12 cellular contexts compared by ENCODE assay signal in the genomic region with DNA sequence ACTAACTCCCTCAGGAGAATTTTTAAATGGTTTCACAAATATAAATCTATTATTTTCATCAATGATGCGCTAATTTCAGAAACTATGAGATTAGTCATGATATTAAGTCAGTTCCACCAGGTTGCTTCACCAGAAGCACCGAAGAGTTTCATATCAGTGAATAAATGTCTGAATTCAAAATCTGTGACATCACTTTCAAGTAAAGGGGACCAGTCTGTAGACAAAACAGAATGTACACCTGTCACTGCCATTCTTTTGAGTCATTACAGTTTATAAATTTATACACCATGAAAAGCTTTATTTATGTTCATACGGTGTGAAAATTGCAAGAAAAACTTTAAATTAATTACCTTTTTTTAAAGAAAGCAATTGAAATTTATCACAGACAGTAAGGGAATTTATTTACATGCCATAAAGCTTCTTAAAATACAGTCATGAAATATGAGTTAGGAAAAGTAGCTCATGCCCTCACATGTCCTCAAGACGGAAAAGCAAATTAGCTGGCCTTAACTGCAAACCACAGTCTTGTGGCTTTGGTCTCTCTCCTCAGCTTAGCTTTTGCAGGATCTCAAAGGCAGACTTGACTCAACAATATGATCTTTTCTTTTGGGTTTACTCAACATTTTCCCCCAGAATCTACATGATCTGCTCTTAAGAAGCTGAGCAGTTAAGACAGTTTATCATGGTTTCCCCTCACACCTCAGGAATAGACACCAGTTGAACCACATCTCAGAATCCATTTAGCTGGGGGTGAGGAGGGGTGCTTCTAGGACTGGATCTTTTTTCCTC.
A peak's percentile ranks its signal among the peaks of the same experiment; 100 is the strongest.
DNase-seq lines count a peak whose midpoint lies in the region; ATAC-seq, FAIRE-seq and TF ChIP-seq lines count a peak whose summit lies in the region.
"Had no signal": no experiment of that assay in that cellular context is flagged by ENCODE, and none has a peak within 500 bp of the region (broad histone marks: within the 10 kb centered on the region; RNA-seq: fewer than 3 reads in every experiment).

No MANE protein-coding gene starts in this region.

- H4K20me1 ChIP-seq in GM23248 (ENCODE audit: insufficient read depth) (no peaks in the 10 kb centered on the region), H1 (replicated peaks in 1 of 2; ENCODE audit: control insufficient read depth in 1 of 2, insufficient read depth in 2 of 2, low read length in 2 of 2) (no peaks in the 10 kb centered on the region)

- no peaks in the 10 kb centered on the region for H3K27me3 ChIP-seq in GM23248 (replicated peaks; ENCODE audit: insufficient read depth)
- peaks cover 1 to 9% (median 4%) of the 10 kb centered on the region in 4 experiments; a peak in 4 of 7 replicates for H3K27me3 ChIP-seq in H1 (replicated peaks in 1 of 4; ENCODE audit: control insufficient read depth in 3 of 4, extremely low read depth in 1 of 4, insufficient read depth in 3 of 4, low read length in 3 of 4)

- TF ChIP-seq CTCF in H1 (IDR thresholded peaks at IDR 0.05; ENCODE audit: control extremely low read depth in 1 of 3, insufficient read depth in 1 of 3, low read depth in 1 of 3, low read length in 3 of 3), result no peak

- H3K4me2 ChIP-seq in GM23248 (ENCODE audit: unreplicated experiment) (no peak overlapping the region), H1 (ENCODE audit: insufficient read depth in 1 of 2, low read depth in 2 of 2, low read length in 2 of 2) (0 out of 4 replicates have a peak overlapping the region, but pooled peaks of 1 of the 2 experiments have one; percentile 9)

- no peak overlapping the region for H4K91ac ChIP-seq in H1 (replicated peaks; ENCODE audit: insufficient read length, low read length)

- no peak for TF ChIP-seq RAD21 in H1 (IDR thresholded peaks at IDR 0.05 in 1 of 2, conservative IDR thresholded peaks at IDR 0.05 in 1 of 2; ENCODE audit: low read depth in 2 of 2, low read length in 2 of 2)

- H3K27ac ChIP-seq in GM23248 (no peak overlapping the region), H1 (ENCODE audit: low read depth, low read length) (0 out of 2 replicates have a peak overlapping the region, but pooled peaks have one; percentile 28)
- H3K27ac ChIP-seq: esophagus muscularis mucosa, thoracic aorta, VCaP had no signal

- in situ Hi-C loops in GM23248 (cut with MboI) (no loop called here), G401 (cut with HindIII; ENCODE audit: low sequenced_read_pairs) (no loop called here)

- no peak overlapping the region for H3K14ac ChIP-seq in H1 (ENCODE audit: insufficient read length)

- H3K56ac ChIP-seq in H1 (replicated peaks; ENCODE audit: insufficient read length, low read depth, low read length), result no peak overlapping the region

- H4K5ac ChIP-seq in H1 (ENCODE audit: insufficient read length, low read depth, low read length), result no peak overlapping the region

- DNase-seq in GM23248 (peak; percentile 38), H1 (ENCODE audit: low read depth in 1 of 2, low spot score in 2 of 2) (no peak), NCI-H187 treated with DMSO at 0.1 percent for 48 hours (lab: John Stamatoyannopoulos, UW) (no peak), G401 (ENCODE audit: low spot score) (no peak), NCI-H2171 (lab: John Stamatoyannopoulos, UW) (no peak), NCI-H446 (lab: John Stamatoyannopoulos, UW) (no peak)

- no peaks in the 10 kb centered on the region for H3K79me1 ChIP-seq in H1 (ENCODE audit: low read depth, low read length)

- H2BK15ac ChIP-seq in H1 (ENCODE audit: low read length), result no peak overlapping the region

- no peak overlapping the region for H3K23ac ChIP-seq in H1 (ENCODE audit: insufficient read length)

- no peaks in the 10 kb centered on the region for H3K9me2 ChIP-seq in GM23248 (ENCODE audit: insufficient read depth)

- no peak overlapping the region for H2BK12ac ChIP-seq in H1 (ENCODE audit: low read depth, low read length)

- H4K8ac ChIP-seq in H1 (ENCODE audit: extremely low read depth, insufficient read depth, low read length), result no peak overlapping the region

- H2BK20ac ChIP-seq in H1 (ENCODE audit: low read length), result no peak overlapping the region

- 73 to 77% methylated on average over 4 of the region's 4 CpGs for WGBS in GM23248 (ENCODE audit: low coverage in 1 of 2, low lambda C conversion rate in 2 of 2, missing lambda C conversion rate in 2 of 2), 2 experiments
- 67% methylated on average over 4 of the region's 4 CpGs; no CpG with 5 or more reads in 1 of the 2 experiments for WGBS in H1 (ENCODE audit: extremely low coverage in 1 of 2, insufficient coverage in 1 of 2, insufficient read length in 1 of 2, insufficient replicate concordance in 2 of 2, low coverage in 1 of 2, low lambda C conversion rate in 2 of 2, missing lambda C conversion rate in 1 of 2), 2 experiments

- H2AFZ ChIP-seq in GM23248 (no peak overlapping the region), H1 (ENCODE audit: low read length) (no peak overlapping the region)

- H3K79me2 ChIP-seq in GM23248 (ENCODE audit: insufficient read depth), result no peaks in the 10 kb centered on the region
- no peaks in the 10 kb centered on the region for H3K79me2 ChIP-seq in H1 (ENCODE audit: control insufficient read depth in 1 of 2, insufficient read depth in 2 of 2, low read length in 2 of 2)

- no peak overlapping the region for H3K9ac ChIP-seq in GM23248
- no peak overlapping the region for H3K9ac ChIP-seq in H1 (replicated peaks in 1 of 4; ENCODE audit: extremely low read depth in 1 of 4, low read depth in 3 of 4, low read length in 3 of 4)

- H3K9me3 ChIP-seq in GM23248 (ENCODE audit: low read depth) (no peaks in the 10 kb centered on the region), H1 (ENCODE audit: insufficient read depth in 2 of 2, low read depth in 1 of 2, low read length in 1 of 2) (no peaks in the 10 kb centered on the region)
- H3K9me3 ChIP-seq: esophagus muscularis mucosa, thoracic aorta had no signal

- peak; percentile 92 for ATAC-seq in GM18867 (IDR thresholded peaks at IDR 0.05; ENCODE audit: unreplicated experiment)
- ATAC-seq in HG03575 (IDR thresholded peaks at IDR 0.05; ENCODE audit: extremely low read depth, insufficient number of reproducible peaks, low FRiP score, unreplicated experiment), result peak; percentile 41
- ATAC-seq: HCT116 had no signal

- CTCF ChIA-PET in H1 (lab: Charles Lee; ENCODE audit: partially characterized antibody), result interaction anchor here (1.1 to 2.3 kb wide), 5 partner anchors 9 to 289 kb away, joined by 3 to 8 read pairs (median 6); no protein-coding TSS in a partner anchor

- H3K4me3 ChIP-seq in GM23248 (no peak overlapping the region), H1 (ENCODE audit: extremely low read depth in 1 of 4, insufficient read depth in 2 of 4, low read depth in 3 of 4, low read length in 4 of 4) (peak overlapping the region in 1 of 4 experiments; percentile 8; a peak in 1 of 8 replicates)
- H3K4me3 ChIP-seq: esophagus muscularis mucosa, thoracic aorta had no signal

- POLR2A ChIA-PET in H1 (lab: Charles Lee; ENCODE audit: partially characterized antibody), result interaction anchor here (0.8 to 2.0 kb wide), 4 partner anchors 8 to 13 kb away, joined by 3 to 5 read pairs (median 4); no protein-coding TSS in a partner anchor

- H2AK5ac ChIP-seq in H1 (ENCODE audit: low read depth, low read length), result no peak overlapping the region

- no peak for TF ChIP-seq EP300 in H1 (IDR thresholded peaks at IDR 0.05; ENCODE audit: borderline replicate concordance in 1 of 2, low read depth in 2 of 2, low read length in 2 of 2)

- no peak for FAIRE-seq in H1 (lab: Jason Lieb, UNC)

- peaks cover 28% of the 10 kb centered on the region for H3K4me1 ChIP-seq in GM23248 (ENCODE audit: insufficient read depth)
- H3K4me1 ChIP-seq in H1 (replicated peaks in 1 of 4; ENCODE audit: control insufficient read depth in 3 of 4, insufficient read depth in 4 of 4, low read length in 3 of 4), result peaks cover 8 to 18% (median 16%) of the 10 kb centered on the region in 4 experiments; a peak in 6 of 7 replicates

- H3K4ac ChIP-seq in H1 (replicated peaks; ENCODE audit: insufficient read length, low read depth, low read length), result no peak overlapping the region

- H3K36me3 ChIP-seq in GM23248 (ENCODE audit: low read depth), result no peaks in the 10 kb centered on the region
- no peaks in the 10 kb centered on the region for H3K36me3 ChIP-seq in H1 (ENCODE audit: control insufficient read depth in 2 of 4, insufficient read depth in 4 of 4, low read length in 3 of 4)
- H3K36me3 ChIP-seq: esophagus muscularis mucosa, thoracic aorta had no signal

- H3F3A ChIP-seq in GM23248 (ENCODE audit: insufficient read depth), result peaks cover 20% of the 10 kb centered on the region

- H2BK120ac ChIP-seq in H1 (replicated peaks; ENCODE audit: low read depth, low read length), result no peak overlapping the region

- no peak overlapping the region for H2BK5ac ChIP-seq in H1 (ENCODE audit: low read depth, low read length)

- H3K18ac ChIP-seq in H1 (ENCODE audit: extremely low read depth, low read length), result no peak overlapping the region

- no peaks in the 10 kb centered on the region; the same call in 1 of the 2 replicates for H3K23me2 ChIP-seq in H1 (ENCODE audit: low read depth, low read length)

- TF ChIP-seq POLR2A in H1 (IDR thresholded peaks at IDR 0.05; ENCODE audit: control extremely low read depth in 1 of 2, low read depth in 2 of 2, low read length in 2 of 2), result peak in 1 of 2 experiments; percentile 38; a peak in 1 of 3 replicates

TF ChIP-seq in H1, 55 proteins besides CTCF, POLR2A, EP300 and RAD21:
- TF ChIP-seq GTF2F1 (IDR thresholded peaks at IDR 0.05; ENCODE audit: borderline replicate concordance, low read depth, low read length), result no peak
- TF ChIP-seq RBBP5 (IDR thresholded peaks at IDR 0.05; ENCODE audit: borderline replicate concordance, low read depth, low read length), result no peak
- no peak for TF ChIP-seq NRF1 (IDR thresholded peaks at IDR 0.05; ENCODE audit: low read depth, low read length)
- TF ChIP-seq TAF7 (optimal IDR thresholded peaks at IDR 0.05; ENCODE audit: borderline replicate concordance, low read depth, low read length), result peak; percentile 95
